9 cellular contexts compared by ENCODE assay signal in the genomic region with DNA sequence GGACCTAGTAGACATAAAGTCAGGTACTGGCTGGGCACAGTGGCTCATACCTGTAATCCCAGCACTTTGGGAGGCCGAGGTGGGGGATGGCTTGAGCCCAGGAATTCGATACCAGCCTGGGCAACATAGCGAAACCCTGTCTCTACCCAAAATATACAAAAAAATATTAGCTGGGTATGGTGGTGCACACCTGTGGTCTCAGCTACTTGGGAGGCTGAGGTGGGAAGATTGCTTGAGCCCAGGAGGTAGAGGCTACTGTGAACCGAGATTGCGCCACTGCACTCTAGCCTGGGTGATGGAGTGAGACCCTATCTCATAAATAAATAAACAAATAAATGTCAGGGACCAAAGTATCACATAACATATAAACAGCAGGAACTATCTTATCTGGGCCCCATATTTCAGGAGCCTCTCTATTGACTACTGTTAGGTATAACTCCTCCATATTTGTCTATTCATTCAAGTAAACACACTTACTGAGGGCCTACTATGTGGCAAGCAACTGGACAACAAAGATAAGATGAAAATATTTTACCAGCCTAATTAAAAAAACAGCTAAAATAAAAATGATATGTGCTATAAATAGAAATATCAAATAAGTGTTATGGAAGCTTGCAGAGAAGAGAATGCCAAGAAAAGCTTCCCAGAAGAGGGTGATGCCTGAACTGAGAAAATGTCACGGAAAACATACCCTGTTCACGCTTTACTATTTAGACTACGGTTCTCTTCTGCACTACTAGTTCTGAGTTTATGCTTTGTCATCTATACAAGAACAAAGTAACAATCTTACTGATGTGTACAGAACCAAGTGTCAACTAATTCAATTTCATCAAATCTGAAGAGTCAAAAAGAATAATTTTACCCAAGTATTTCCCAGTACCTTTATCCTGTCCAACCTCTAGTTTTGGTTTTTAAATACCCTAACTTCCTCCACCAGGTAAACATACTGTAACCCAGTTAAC. TPM values are rescaled to one million over a fixed set of nuclear protein-coding genes. Genes with fewer than 3 reads are reported as not detected.
DNase-seq lines count a peak whose midpoint lies in the region; ATAC-seq and TF ChIP-seq lines count a peak whose summit lies in the region.
"Had no signal": no experiment of that assay in that cellular context is flagged by ENCODE, and none has a peak within 500 bp of the region (broad histone marks: within the 10 kb centered on the region; RNA-seq: fewer than 3 reads in every experiment).

No MANE protein-coding gene starts in this region.

- no peak overlapping the region for H3K27ac ChIP-seq in CD4-positive, alpha-beta T cell (ENCODE audit: low read depth, low read length)
- no peak overlapping the region for H3K27ac ChIP-seq in foreskin keratinocyte

- H3K36me3 ChIP-seq in NT2/D1 (ENCODE audit: insufficient read depth, insufficient read length, low read length) = peaks cover 54% of the 10 kb centered on the region
- H3K36me3 ChIP-seq in endocrine pancreas (ENCODE audit: control insufficient read depth, insufficient read depth, low read length) = no peaks in the 10 kb centered on the region

- DNase-seq in CD4-positive, alpha-beta T cell = no peak
- no peak for DNase-seq in NT2/D1 (ENCODE audit: low read depth, low spot score)
- DNase-seq in neural crest cell (ENCODE audit: low read depth, low spot score) = no peak
- no peak for DNase-seq in midbrain (lab: John Stamatoyannopoulos, UW)
- DNase-seq in H4 (ENCODE audit: low spot score) = no peak
- no peak for DNase-seq in inferior parietal cortex (ENCODE audit: extremely low spot score)
- DNase-seq in foreskin keratinocyte = no peak
- DNase-seq: activated CD4-positive, alpha-beta T cell treated with anti-CD3 and anti-CD28 coated beads, Interleukin-2, amount 50 U/mL, for 48 hours had no signal

- CTCF ChIA-PET in CD4-positive, alpha-beta T cell (lab: Charles Lee) = interaction anchor here (1.3 to 5.1 kb wide), 3 partner anchors 10 to 25 kb away, joined by 3 to 33 read pairs (median 3); partner anchors contain the start of gene PGAP2

- intact Hi-C loops in CD4-positive, alpha-beta T cell (cut with DNase I, micrococcal nuclease) = loop anchor here (1.0 to 10.0 kb wide), 4 partner anchors 12 to 61 kb away; partner anchors contain the start of gene RHOG (in 1 of the 2)

- no peaks in the 10 kb centered on the region for H3K9me3 ChIP-seq in CD4-positive, alpha-beta T cell (ENCODE audit: control insufficient read depth, low read length)
- H3K9me3 ChIP-seq in NT2/D1 (ENCODE audit: insufficient read depth, low read length) (no peaks in the 10 kb centered on the region), endocrine pancreas (ENCODE audit: control insufficient read depth, low read length) (no peaks in the 10 kb centered on the region)

- no peaks in the 10 kb centered on the region for H3K4me1 ChIP-seq in NT2/D1 (ENCODE audit: insufficient read depth, insufficient read length)
- peaks cover 9% of the 10 kb centered on the region for H3K4me1 ChIP-seq in endocrine pancreas (ENCODE audit: control insufficient read depth, insufficient read depth, low read length)
- H3K4me1 ChIP-seq in foreskin keratinocyte = peaks cover 6% of the 10 kb centered on the region

- POLR2A ChIA-PET in CD4-positive, alpha-beta T cell (lab: Charles Lee) = interaction anchor here (1.6 to 6.3 kb wide), 5 partner anchors 10 to 278 kb away, joined by 3 to 76 read pairs (median 34); partner anchors contain the start of genes PGAP2, RHOG and STIM1

- H3K4me3 Mint-ChIP-seq in CD4-positive, alpha-beta T cell = peak overlapping the region; percentile 89
- H3K4me3 Mint-ChIP-seq in neural crest cell = peak overlapping the region; percentile 95

- no peak for ATAC-seq in CD4-positive, alpha-beta T cell (ENCODE audit: poor library complexity)
- ATAC-seq in foreskin keratinocyte = no peak

- peaks cover 54% of the 10 kb centered on the region for H3K36me3 Mint-ChIP-seq in CD4-positive, alpha-beta T cell (ENCODE audit: low read depth)
- peaks cover 16% of the 10 kb centered on the region for H3K36me3 Mint-ChIP-seq in neural crest cell (ENCODE audit: low read depth)

- H3K27me3 ChIP-seq in CD4-positive, alpha-beta T cell (ENCODE audit: control insufficient read depth, insufficient read depth, low read length) = no peaks in the 10 kb centered on the region
- H3K27me3 ChIP-seq in NT2/D1 (ENCODE audit: insufficient read depth, insufficient read length) (no peaks in the 10 kb centered on the region), endocrine pancreas (ENCODE audit: control insufficient read depth, insufficient read depth, low read length) (no peaks in the 10 kb centered on the region), foreskin keratinocyte (no peaks in the 10 kb centered on the region)

- H3K27ac Mint-ChIP-seq in CD4-positive, alpha-beta T cell = peak overlapping the region; percentile 97
- H3K27ac Mint-ChIP-seq in neural crest cell (ENCODE audit: unreplicated experiment) = peak overlapping the region; percentile 54

- no peaks in the 10 kb centered on the region for H3K9me3 Mint-ChIP-seq in CD4-positive, alpha-beta T cell
- H3K9me3 Mint-ChIP-seq in neural crest cell = peaks cover 5% of the 10 kb centered on the region

- H3K4me3 ChIP-seq in NT2/D1 (ENCODE audit: insufficient read length, low read depth) = peak overlapping the region; percentile 81
- peak overlapping the region; percentile 87 for H3K4me3 ChIP-seq in endocrine pancreas (ENCODE audit: control insufficient read depth, insufficient read depth, low read length)

- H3K4me1 Mint-ChIP-seq in CD4-positive, alpha-beta T cell (ENCODE audit: low read depth) = peaks cover 52% of the 10 kb centered on the region
- peaks cover 27% of the 10 kb centered on the region for H3K4me1 Mint-ChIP-seq in neural crest cell

- H3K9ac ChIP-seq in NT2/D1 (ENCODE audit: insufficient read length, low read depth) = peak overlapping the region; percentile 11
- H3K9ac ChIP-seq in endocrine pancreas (ENCODE audit: control insufficient read depth, insufficient read depth, low read length) = no peak overlapping the region

- no peaks in the 10 kb centered on the region for H3K27me3 Mint-ChIP-seq in CD4-positive, alpha-beta T cell
- peaks cover 4% of the 10 kb centered on the region for H3K27me3 Mint-ChIP-seq in neural crest cell (ENCODE audit: low read depth)

- no peak for TF ChIP-seq CTCF in CD4-positive, alpha-beta T cell (IDR thresholded peaks at IDR 0.05)
- TF ChIP-seq CTCF in neural crest cell (conservative IDR thresholded peaks at IDR 0.05) (no peak), foreskin keratinocyte (conservative IDR thresholded peaks at IDR 0.05) (no peak)

RNA-seq across cellular contexts. Expression of gene NUP98, which starts 1.9 kb away (rescaled TPM):
- total RNA-seq in CD4-positive, alpha-beta T cell = 100 to 1,000 TPM; 161 to 186 TPM
- total RNA-seq in neural crest cell (96.8 and 104 TPM in 2 replicates), foreskin keratinocyte (79.4 and 82.2 TPM in 2 replicates)
- 93.9 and 101 TPM in 2 replicates for total RNA-seq in H4 (2014; rRNA removed; shearing (Covaris generic))
- 26.2 and 33.0 TPM in 2 replicates for polyA plus RNA-seq in foreskin keratinocyte

RNA-seq across cellular contexts. Expression of gene PGAP2, which starts 12.9 kb away (rescaled TPM):
- total RNA-seq in CD4-positive, alpha-beta T cell = 10 to 100 TPM; 20.9 to 23.6 TPM
- total RNA-seq in neural crest cell = 34.8 and 39.5 TPM in 2 replicates
- total RNA-seq in H4 (2014; rRNA removed; shearing (Covaris generic)) = 8.2 and 14.0 TPM in 2 replicates
- total RNA-seq in foreskin keratinocyte = 19.8 and 20.5 TPM in 2 replicates
- 25.5 and 26.8 TPM in 2 replicates for polyA plus RNA-seq in foreskin keratinocyte

RNA-seq across cellular contexts. Expression of gene RHOG, which starts 45.3 kb away (rescaled TPM):
- total RNA-seq in CD4-positive, alpha-beta T cell = 100 to 1,000 TPM; 101 to 106 TPM
- total RNA-seq in neural crest cell = 24.8 and 25.0 TPM in 2 replicates
- total RNA-seq in H4 (2014; rRNA removed; shearing (Covaris generic)) = 37.4 and 62.5 TPM in 2 replicates
- total RNA-seq in foreskin keratinocyte = 45.9 and 47.2 TPM in 2 replicates
- polyA plus RNA-seq in foreskin keratinocyte = 82.9 and 88.5 TPM in 2 replicates
